ENCODE assay signal across 17 cellular contexts in the genomic region with DNA sequence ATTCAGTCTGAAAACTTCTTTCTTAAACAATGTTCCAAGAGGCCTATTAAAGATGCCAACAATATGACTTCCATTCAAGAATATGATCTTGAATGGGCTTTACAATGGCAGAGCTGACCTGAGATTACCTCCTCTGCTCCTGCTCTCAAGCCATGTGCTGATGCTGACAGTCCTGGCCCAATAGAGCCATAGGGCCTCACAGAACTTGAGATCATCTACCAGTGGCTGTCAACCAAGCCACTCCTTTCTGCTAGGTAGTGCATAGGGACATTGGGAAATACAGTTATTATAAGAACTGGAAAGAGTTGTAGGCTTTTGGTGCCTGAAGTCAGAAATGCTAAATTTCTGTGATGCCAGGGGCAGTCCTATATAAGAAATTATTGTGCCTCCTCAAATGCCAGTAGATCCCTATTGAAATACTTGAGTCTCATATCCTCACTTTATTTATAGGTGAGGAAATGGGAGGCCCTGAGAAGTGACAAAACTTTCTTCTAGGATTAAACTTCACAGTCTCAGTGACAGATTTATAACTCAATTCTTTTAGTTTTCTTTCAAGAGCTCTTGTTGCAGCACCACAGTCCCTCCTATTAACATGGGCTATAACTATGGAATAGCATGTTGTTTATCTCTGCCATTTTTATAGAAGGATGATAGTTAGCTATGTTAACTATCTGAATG.
"Had no signal": no experiment of that assay in that cellular context is flagged by ENCODE, and none has a peak within 500 bp of the region (broad histone marks: within the 10 kb centered on the region; RNA-seq: fewer than 3 reads in every experiment).

No MANE protein-coding gene starts in this region.

- H3K9me3 ChIP-seq: esophagus muscularis mucosa, left lung, lower lobe of right lung, mucosa of descending colon had no signal

- H3K27ac ChIP-seq: coronary artery, dorsolateral prefrontal cortex, esophagus muscularis mucosa, foreskin keratinocyte, heart right ventricle, left lung, lower lobe of right lung had no signal

- H3K27me3 ChIP-seq: dorsolateral prefrontal cortex, esophagus muscularis mucosa, foreskin keratinocyte, heart right ventricle, left lung had no signal

- ATAC-seq: foreskin keratinocyte, heart right ventricle, left cardiac atrium, left lung, left ventricle myocardium superior, lower lobe of right lung, mucosa of descending colon had no signal

- DNase-seq: dermis blood vessel endothelial cell; dorsolateral prefrontal cortex; effector CD4-positive, alpha-beta T cell; effector memory CD4-positive, alpha-beta T cell; foreskin keratinocyte; glutamatergic neuron; head of caudate nucleus; heart right ventricle; hippocampal formation; left cardiac atrium; left lung; left ventricle myocardium superior; lower lobe of right lung; mesenchymal stem cell; mucosa of descending colon had no signal

- H3K36me3 ChIP-seq: esophagus muscularis mucosa, heart right ventricle, left lung, lower lobe of right lung had no signal

- H3K4me3 ChIP-seq: coronary artery, dorsolateral prefrontal cortex, esophagus muscularis mucosa, heart right ventricle, left lung, lower lobe of right lung, mucosa of descending colon had no signal

- H3K4me1 ChIP-seq: foreskin keratinocyte, left lung, lower lobe of right lung had no signal
